Comparison of ENCODE assay signal across 17 cellular contexts in the genomic region with DNA sequence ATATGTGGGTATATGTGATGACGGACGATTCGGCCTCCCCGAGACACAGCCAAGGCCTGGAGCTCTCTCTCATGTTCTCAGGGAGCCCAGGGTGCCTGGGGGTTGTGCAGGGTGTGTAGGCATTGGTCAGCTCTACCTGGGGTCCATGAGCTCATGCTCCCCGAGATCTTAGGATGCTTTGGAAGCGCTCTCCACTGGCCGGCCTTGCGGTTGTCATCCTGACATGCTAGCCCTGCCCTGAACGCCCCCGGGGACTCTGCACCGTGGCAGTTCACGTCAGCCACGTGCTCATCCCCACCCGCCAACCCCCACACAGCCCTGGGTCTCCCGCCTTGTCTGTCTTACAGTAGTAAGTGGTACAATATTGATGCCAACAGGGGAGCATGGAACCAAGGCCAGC.
DNase-seq lines count a peak whose midpoint lies in the region; ATAC-seq and TF ChIP-seq lines count a peak whose summit lies in the region.
"Had no signal": no experiment of that assay in that cellular context is flagged by ENCODE, and none has a peak within 500 bp of the region (broad histone marks: within the 10 kb centered on the region; RNA-seq: fewer than 3 reads in every experiment).

No MANE protein-coding gene starts in this region.

- H3K36me3 Mint-ChIP-seq in type B pancreatic cell, result no peaks in the 10 kb centered on the region

- peak; percentile 12 for DNase-seq in 8988T
- DNase-seq in D341Med (ENCODE audit: low spot score), result peak; percentile 5
- DNase-seq in mesenteric fat pad (ENCODE audit: low spot score), result peak; percentile 45
- DNase-seq in type B pancreatic cell (ENCODE audit: extremely low spot score, unreplicated experiment), result peak; percentile 45
- DNase-seq in HUDEP-2 (lab: John Stamatoyannopoulos, UW; ENCODE audit: unreplicated experiment in 76 of 76), result no peak
- DNase-seq: AML-193; Caco-2; CD4-positive, alpha-beta T cell; DMS79 treated with DMSO at 0.1 percent for 48 hours; GF-D8; GOT3; HFFc6; IMR-90 had no signal

- no peak for ATAC-seq in HG03439 (IDR thresholded peaks at IDR 0.05; ENCODE audit: unreplicated experiment)
- ATAC-seq: A549, HCT116, K562 had no signal

- no peak for TF ChIP-seq CTCF in type B pancreatic cell (conservative IDR thresholded peaks at IDR 0.05)

- H3K27ac Mint-ChIP-seq in type B pancreatic cell, result no peak overlapping the region
- H3K27ac Mint-ChIP-seq: CD4-positive, alpha-beta T cell; HFFc6 had no signal

- no peaks in the 10 kb centered on the region for H3K27me3 Mint-ChIP-seq in type B pancreatic cell
- H3K27me3 Mint-ChIP-seq: CD4-positive, alpha-beta T cell had no signal

- H3K4me3 Mint-ChIP-seq in type B pancreatic cell, result no peak overlapping the region
- H3K4me3 Mint-ChIP-seq: CD4-positive, alpha-beta T cell; HFFc6 had no signal

- peaks cover 5% of the 10 kb centered on the region for H3K4me1 Mint-ChIP-seq in type B pancreatic cell (ENCODE audit: unreplicated experiment)

- H3K9me3 Mint-ChIP-seq in type B pancreatic cell, result peaks cover 9% of the 10 kb centered on the region
- H3K9me3 Mint-ChIP-seq: CD4-positive, alpha-beta T cell had no signal

Comparison
In these comparisons a context has a peak if more than half of its experiments do, and no peak if none do; other contexts are left out.
1. DNase-seq: peak in 8988T (single experiment), D341Med (single experiment), mesenteric fat pad (single experiment) and type B pancreatic cell (single experiment); none in HUDEP-2 (0 of 76).